Comparison of ENCODE assay signal across 14 cellular contexts in genomic region chr1:108702109-108702508, GRCh38. TPM values are rescaled to one million over a fixed set of nuclear protein-coding genes. Genes with fewer than 3 reads are reported as not detected.
"Had no signal": no experiment of that assay in that cellular context is flagged by ENCODE, and none has a peak within 500 bp of the region (broad histone marks: within the 10 kb centered on the region; RNA-seq: fewer than 3 reads in every experiment).

No MANE protein-coding gene starts in this region.

RNA-seq across cellular contexts. Expression of gene FNDC7, which starts 10.6 kb away (rescaled TPM):
- total RNA-seq: activated B cell treated with CpG ODN at 0.5 μM for 24 hours; activated T-cell treated with anti-CD3 and anti-CD28 coated beads, Interleukin-2, amount 50 U/mL, for 4 hours; colonic mucosa; esophagus muscularis mucosa; hepatocyte; left lung; mesenteric fat pad; mucosa of gallbladder; osteoblast; posterior vena cava; renal cortical epithelial cell; sciatic nerve; vagina had no signal
- polyA plus RNA-seq: hepatocyte, small intestine had no signal
